Comparison of ENCODE assay signal across 28 cellular contexts in genomic region chr17:71399649-71400048, GRCh38.
DNase-seq lines count a peak whose midpoint lies in the region; ATAC-seq, FAIRE-seq and TF ChIP-seq lines count a peak whose summit lies in the region.
"Had no signal": no experiment of that assay in that cellular context is flagged by ENCODE, and none has a peak within 500 bp of the region (broad histone marks: within the 10 kb centered on the region; RNA-seq: fewer than 3 reads in every experiment).

No MANE protein-coding gene starts in this region.

- H3F3A ChIP-seq in smooth muscle cell (ENCODE audit: low read depth), result peaks cover 9% of the 10 kb centered on the region

- no peak overlapping the region for H4K12ac ChIP-seq in trophoblast cell (ENCODE audit: low read depth, low read length)

- H3K9me3 Mint-ChIP-seq in stimulated activated memory B cell treated with anti-CD40 and anti-IgM and Interleukin-4, amounts not matched to agents 10 μg/mL and 1 μg/mL and 100 μg/mL, for 72 hours, result peaks cover 6% of the 10 kb centered on the region

- BruUV-seq in HepG2 (replicated peaks; lab: Mats Ljungman, UMichigan) (no TSS peak), OCI-LY7 (replicated peaks; lab: Mats Ljungman, UMichigan) (no TSS peak)

- no peak overlapping the region for H2AFZ ChIP-seq in HepG2 (ENCODE audit: low read length)
- peak overlapping the region; percentile 38; the same call in 1 of the 2 replicates for H2AFZ ChIP-seq in OCI-LY7 (ENCODE audit: low read length)
- no peak overlapping the region for H2AFZ ChIP-seq in smooth muscle cell (ENCODE audit: low read depth)
- no peak overlapping the region for H2AFZ ChIP-seq in trophoblast cell (ENCODE audit: insufficient read depth, low read length, poor library complexity)

- H3K9me3 ChIP-seq in HepG2 (ENCODE audit: low read length) (no peaks in the 10 kb centered on the region; the same call in 1 of the 2 replicates), right lobe of liver (no peaks in the 10 kb centered on the region), OCI-LY7 (ENCODE audit: low read length) (no peaks in the 10 kb centered on the region), smooth muscle cell (replicated peaks; ENCODE audit: low read depth) (no peaks in the 10 kb centered on the region), trophoblast cell (ENCODE audit: insufficient read depth, low read depth, low read length) (no peaks in the 10 kb centered on the region)
- H3K9me3 ChIP-seq: BE2C, BLaER1 had no signal

- no peak overlapping the region for H3K27ac Mint-ChIP-seq in stimulated activated memory B cell treated with anti-CD40 and anti-IgM and Interleukin-4, amounts not matched to agents 10 μg/mL and 1 μg/mL and 100 μg/mL, for 72 hours
- H3K27ac Mint-ChIP-seq: CD14-positive monocyte; CD4-positive, alpha-beta memory T cell; CD4-positive, CD25-positive, alpha-beta regulatory T cell; CD8-positive, alpha-beta memory T cell had no signal

- H2BK12ac ChIP-seq in trophoblast cell (ENCODE audit: low read length), result no peak overlapping the region

- H4K91ac ChIP-seq in trophoblast cell (ENCODE audit: low read depth, low read length), result no peak overlapping the region

- H3K4me2 ChIP-seq in HepG2 (ENCODE audit: low read depth, low read length) (no peak overlapping the region), OCI-LY7 (ENCODE audit: low read length) (peak overlapping the region; percentile 3; the same call in 1 of the 2 replicates), smooth muscle cell (peak overlapping the region; percentile 76), trophoblast cell (ENCODE audit: low read length) (no peak overlapping the region), mesendoderm (ENCODE audit: low read length) (no peak overlapping the region)
- H3K4me2 ChIP-seq: BLaER1 had no signal

- H3K27ac ChIP-seq in HepG2 (ENCODE audit: extremely low read length, insufficient read depth, low read length) (no peak overlapping the region), right lobe of liver (no peak overlapping the region), OCI-LY7 (ENCODE audit: low read depth, low read length, poor library complexity, severe bottlenecking) (no peak overlapping the region), foreskin keratinocyte (peak overlapping the region; percentile 37), smooth muscle cell (ENCODE audit: low read depth) (peak overlapping the region; percentile 63), trophoblast cell (ENCODE audit: low read depth, low read length) (no peak overlapping the region), mesendoderm (ENCODE audit: low read depth, low read length) (no peak overlapping the region)
- H3K27ac ChIP-seq: 22Rv1, BLaER1 had no signal

- no peak overlapping the region for H3K56ac ChIP-seq in mesendoderm (ENCODE audit: low read length)

- no peak overlapping the region for H3K4me3 ChIP-seq in HepG2 (replicated peaks in 1 of 3; ENCODE audit: insufficient read depth in 1 of 3, low read depth in 2 of 3, low read length in 3 of 3)
- H3K4me3 ChIP-seq in right lobe of liver, result no peak overlapping the region
- no peak overlapping the region for H3K4me3 ChIP-seq in OCI-LY7 (ENCODE audit: low read depth, low read length, poor library complexity, severe bottlenecking)
- H3K4me3 ChIP-seq in smooth muscle cell, result no peak overlapping the region
- H3K4me3 ChIP-seq in trophoblast cell (ENCODE audit: low read depth, low read length), result no peak overlapping the region
- no peak overlapping the region for H3K4me3 ChIP-seq in mesendoderm (ENCODE audit: low read length)
- H3K4me3 ChIP-seq: BLaER1, GM12878 had no signal

- no peak for TF ChIP-seq POLR2A in HepG2 (IDR thresholded peaks at IDR 0.05; ENCODE audit: insufficient read depth in 1 of 2, low read depth in 2 of 2, low read length in 2 of 2)
- TF ChIP-seq POLR2A in right lobe of liver (IDR thresholded peaks at IDR 0.05), result no peak

- no peak for TF ChIP-seq RAD21 in HepG2 (CRISPR knock-in tag; IDR thresholded peaks at IDR 0.05)

- H3K27me3 ChIP-seq in HepG2 (ENCODE audit: control insufficient read depth in 1 of 2, insufficient read depth in 2 of 2, low read length in 2 of 2), result no peaks in the 10 kb centered on the region
- no peaks in the 10 kb centered on the region for H3K27me3 ChIP-seq in right lobe of liver
- no peaks in the 10 kb centered on the region for H3K27me3 ChIP-seq in foreskin keratinocyte
- H3K27me3 ChIP-seq in smooth muscle cell (ENCODE audit: low read depth), result no peaks in the 10 kb centered on the region
- no peaks in the 10 kb centered on the region for H3K27me3 ChIP-seq in trophoblast cell (ENCODE audit: insufficient read depth, low read length)
- H3K27me3 ChIP-seq in mesendoderm (ENCODE audit: insufficient read depth, low read length, poor library complexity), result no peaks in the 10 kb centered on the region
- H3K27me3 ChIP-seq: BE2C, BLaER1 had no signal

- H2AK5ac ChIP-seq in trophoblast cell (ENCODE audit: low read length), result no peak overlapping the region
- H2AK5ac ChIP-seq in mesendoderm (ENCODE audit: low read length), result no peak overlapping the region

- no peaks in the 10 kb centered on the region for H3K36me3 Mint-ChIP-seq in stimulated activated memory B cell treated with anti-CD40 and anti-IgM and Interleukin-4, amounts not matched to agents 10 μg/mL and 1 μg/mL and 100 μg/mL, for 72 hours
- H3K36me3 Mint-ChIP-seq: CD14-positive monocyte; CD4-positive, alpha-beta memory T cell; CD4-positive, CD25-positive, alpha-beta regulatory T cell; CD8-positive, alpha-beta memory T cell had no signal

- POLR2A ChIA-PET in HepG2 (lab: Yijun Ruan, JAX) (no interaction called here), OCI-LY7 (lab: Charles Lee) (interaction anchor here (0.5 to 2.6 kb wide), 4 partner anchors 9 to 1372 kb away, joined by 3 to 9 read pairs (median 5); no protein-coding TSS in a partner anchor)

- DNase-seq in HepG2 (ENCODE audit: low spot score) (no peak), right lobe of liver (no peak), OCI-LY7 (ENCODE audit: low spot score) (no peak), foreskin keratinocyte (no peak), smooth muscle cell (lab: John Stamatoyannopoulos, UW; ENCODE audit: unreplicated experiment) (no peak), trophoblast cell (no peak), mesendoderm (no peak)
- DNase-seq: ACHN; BE2C; C1 segment of cervical spinal cord; CD4-positive, alpha-beta memory T cell; CD4-positive, CD25-positive, alpha-beta regulatory T cell; CD8-positive, alpha-beta memory T cell; COR-L47; DMS 273 treated with DMSO at 0.1 percent for 48 hours; DMS153; DMS53; DMS79; DND-41; EL; GDM1 had no signal

- intact Hi-C loops in HepG2 (cut with micrococcal nuclease; ENCODE audit: unreplicated experiment), result no loop called here
- intact Hi-C loops in right lobe of liver (cut with DNase I), result no loop called here
- intact Hi-C loops in OCI-LY7 (cut with micrococcal nuclease; ENCODE audit: unreplicated experiment), result no loop called here

- no peak overlapping the region for H2BK120ac ChIP-seq in trophoblast cell (ENCODE audit: insufficient read depth, low read length, poor library complexity)
- H2BK120ac ChIP-seq in mesendoderm (ENCODE audit: low read depth, low read length), result no peak overlapping the region

- no peaks in the 10 kb centered on the region for H3K79me2 ChIP-seq in HepG2 (ENCODE audit: insufficient read depth, low read length)
- no peaks in the 10 kb centered on the region for H3K79me2 ChIP-seq in OCI-LY7 (ENCODE audit: insufficient read depth, low read depth, low read length)
- H3K79me2 ChIP-seq in smooth muscle cell (ENCODE audit: low read depth), result no peaks in the 10 kb centered on the region
- H3K79me2 ChIP-seq in trophoblast cell (ENCODE audit: control insufficient read depth, insufficient read depth, low read length, poor library complexity), result no peaks in the 10 kb centered on the region
- H3K79me2 ChIP-seq in mesendoderm (ENCODE audit: control insufficient read depth, insufficient read depth, low read length), result no peaks in the 10 kb centered on the region

- no peaks in the 10 kb centered on the region for H3K36me3 ChIP-seq in HepG2 (replicated peaks in 1 of 2; ENCODE audit: control insufficient read depth in 1 of 2, insufficient read depth in 2 of 2, low read length in 2 of 2)
- no peaks in the 10 kb centered on the region for H3K36me3 ChIP-seq in right lobe of liver
- no peaks in the 10 kb centered on the region for H3K36me3 ChIP-seq in OCI-LY7 (ENCODE audit: insufficient read depth, low read length)
- H3K36me3 ChIP-seq in smooth muscle cell (ENCODE audit: low read depth), result no peaks in the 10 kb centered on the region
- no peaks in the 10 kb centered on the region for H3K36me3 ChIP-seq in trophoblast cell (ENCODE audit: control insufficient read depth in 1 of 2, insufficient read depth in 2 of 2, low read length in 2 of 2)
- no peaks in the 10 kb centered on the region for H3K36me3 ChIP-seq in mesendoderm (ENCODE audit: control insufficient read depth, insufficient read depth, low read length)
- H3K36me3 ChIP-seq: BE2C, BLaER1 had no signal

- H3K4ac ChIP-seq in trophoblast cell (ENCODE audit: low read depth, low read length), result no peak overlapping the region
- no peak overlapping the region for H3K4ac ChIP-seq in mesendoderm (ENCODE audit: low read depth, low read length)

- WGBS in HepG2 (ENCODE audit: low lambda C conversion rate), result 0% methylated on average over 1 of the region's 1 CpG
- 8% methylated on average over 1 of the region's 1 CpG for WGBS in right lobe of liver (ENCODE audit: insufficient coverage, low coverage, low lambda C conversion rate, missing lambda C conversion rate)
- WGBS in smooth muscle cell (ENCODE audit: low lambda C conversion rate), result 79% methylated on average over 1 of the region's 1 CpG
- WGBS in trophoblast cell (ENCODE audit: extremely low coverage, insufficient coverage, insufficient read length), result no CpG with 5 or more reads among the region's 1 CpG
- WGBS in mesendoderm (ENCODE audit: extremely low coverage, insufficient coverage, low lambda C conversion rate), result no CpG with 5 or more reads among the region's 1 CpG

- no peaks in the 10 kb centered on the region for H3K4me1 ChIP-seq in HepG2 (ENCODE audit: insufficient read depth, low read length)
- H3K4me1 ChIP-seq in right lobe of liver, result no peaks in the 10 kb centered on the region
- H3K4me1 ChIP-seq in OCI-LY7 (ENCODE audit: insufficient read depth, low read length, poor library complexity, severe bottlenecking), result peaks cover 21% of the 10 kb centered on the region
- peaks cover 25% of the 10 kb centered on the region for H3K4me1 ChIP-seq in foreskin keratinocyte
- H3K4me1 ChIP-seq in smooth muscle cell (ENCODE audit: low read depth), result peaks cover 4% of the 10 kb centered on the region
- peaks cover 5 to 6% of the 10 kb centered on the region in 2 experiments for H3K4me1 ChIP-seq in trophoblast cell (ENCODE audit: control insufficient read depth in 1 of 2, insufficient read depth in 2 of 2, low read length in 2 of 2)
- H3K4me1 ChIP-seq in mesendoderm (ENCODE audit: control insufficient read depth, low read depth, low read length), result peaks cover 9% of the 10 kb centered on the region
- H3K4me1 ChIP-seq: BE2C, BLaER1 had no signal

- no peak for TF ChIP-seq CTCF in HepG2 (CRISPR knock-in tag; IDR thresholded peaks at IDR 0.05)
- no peak for TF ChIP-seq CTCF in right lobe of liver (IDR thresholded peaks at IDR 0.05)
- no peak for TF ChIP-seq CTCF in OCI-LY7 (conservative IDR thresholded peaks at IDR 0.05; ENCODE audit: low read length)
- no peak for TF ChIP-seq CTCF in foreskin keratinocyte (conservative IDR thresholded peaks at IDR 0.05)
- no peak for TF ChIP-seq CTCF in smooth muscle cell (IDR thresholded peaks at IDR 0.05; ENCODE audit: borderline replicate concordance, insufficient read depth, poor library complexity, severe bottlenecking)

- H4K5ac ChIP-seq in mesendoderm (ENCODE audit: low read length), result no peak overlapping the region

- H3K4me1 Mint-ChIP-seq in stimulated activated memory B cell treated with anti-CD40 and anti-IgM and Interleukin-4, amounts not matched to agents 10 μg/mL and 1 μg/mL and 100 μg/mL, for 72 hours, result no peaks in the 10 kb centered on the region
- H3K4me1 Mint-ChIP-seq: CD14-positive monocyte; CD4-positive, alpha-beta memory T cell; CD4-positive, CD25-positive, alpha-beta regulatory T cell; CD8-positive, alpha-beta memory T cell had no signal

- no peak for FAIRE-seq in HepG2 (lab: Jason Lieb, UNC)
- FAIRE-seq: GM12878, GM12892, GM18507 had no signal

- H4K8ac ChIP-seq in trophoblast cell (ENCODE audit: low read depth, low read length) (no peak overlapping the region), mesendoderm (ENCODE audit: low read depth, low read length) (no peak overlapping the region)

- H2BK5ac ChIP-seq in trophoblast cell (ENCODE audit: low read depth, low read length, poor library complexity) (no peak overlapping the region), mesendoderm (ENCODE audit: low read length) (no peak overlapping the region)

- CTCF ChIA-PET in HepG2 (lab: Yijun Ruan, JAX; ENCODE audit: low intra/inter-chr PET ratio, low total read pairs) (no interaction called here), OCI-LY7 (lab: Charles Lee; ENCODE audit: unreplicated experiment) (no interaction called here)

- TF ChIP-seq EP300 in HepG2 (IDR thresholded peaks at IDR 0.05; ENCODE audit: low read depth in 2 of 2, low read length in 2 of 2) (no peak), HepG2 (CRISPR knock-in tag; IDR thresholded peaks at IDR 0.05; ENCODE audit: borderline replicate concordance) (no peak)

- no peaks in the 10 kb centered on the region for H3K27me3 Mint-ChIP-seq in stimulated activated memory B cell treated with anti-CD40 and anti-IgM and Interleukin-4, amounts not matched to agents 10 μg/mL and 1 μg/mL and 100 μg/mL, for 72 hours
- H3K27me3 Mint-ChIP-seq: CD4-positive, alpha-beta memory T cell; CD4-positive, CD25-positive, alpha-beta regulatory T cell had no signal

- no peak overlapping the region for H3K14ac ChIP-seq in trophoblast cell (ENCODE audit: low read length)

- no peak overlapping the region for H3K9ac ChIP-seq in HepG2 (ENCODE audit: insufficient read depth, low read depth, low read length)
- no peak overlapping the region for H3K9ac ChIP-seq in smooth muscle cell (ENCODE audit: low read depth)
- H3K9ac ChIP-seq in trophoblast cell (ENCODE audit: low read length), result no peak overlapping the region
- no peak overlapping the region for H3K9ac ChIP-seq in mesendoderm (ENCODE audit: low read length)
- H3K9ac ChIP-seq: BLaER1 had no signal

- no peak for ATAC-seq in HepG2
- no peak for ATAC-seq in right lobe of liver
- no peak for ATAC-seq in foreskin keratinocyte
- no peak for ATAC-seq in stimulated activated memory B cell treated with anti-CD40 and anti-IgM and Interleukin-4, amounts not matched to agents 10 μg/mL and 1 μg/mL and 100 μg/mL, for 72 hours

- H3K18ac ChIP-seq in trophoblast cell (ENCODE audit: low read length) (no peak overlapping the region), mesendoderm (ENCODE audit: low read length) (no peak overlapping the region)

- H3K79me1 ChIP-seq in trophoblast cell (ENCODE audit: low read length) (peaks cover 3% of the 10 kb centered on the region), mesendoderm (ENCODE audit: low read length) (no peaks in the 10 kb centered on the region)

- H2BK15ac ChIP-seq in mesendoderm (replicated peaks; ENCODE audit: low read depth), result no peak overlapping the region

- in situ Hi-C loops in HepG2 (cut with HindIII; ENCODE audit: extremely low pct_ligation_motif_present, low pct_unique_long_range_greater_than_20kb), result no loop called here

- H3K4me3 Mint-ChIP-seq in stimulated activated memory B cell treated with anti-CD40 and anti-IgM and Interleukin-4, amounts not matched to agents 10 μg/mL and 1 μg/mL and 100 μg/mL, for 72 hours, result no peak overlapping the region
- H3K4me3 Mint-ChIP-seq: CD14-positive monocyte; CD4-positive, alpha-beta memory T cell; CD4-positive, CD25-positive, alpha-beta regulatory T cell; CD8-positive, alpha-beta memory T cell had no signal

- H4K20me1 ChIP-seq in HepG2 (ENCODE audit: insufficient read depth, low read length) (no peaks in the 10 kb centered on the region), OCI-LY7 (ENCODE audit: insufficient read depth, low read length) (no peaks in the 10 kb centered on the region), smooth muscle cell (ENCODE audit: low read depth) (no peaks in the 10 kb centered on the region)
- H4K20me1 ChIP-seq: BLaER1 had no signal

- H3K23ac ChIP-seq in trophoblast cell (ENCODE audit: low read length) (no peak overlapping the region), mesendoderm (ENCODE audit: low read length) (no peak overlapping the region)

- no peaks in the 10 kb centered on the region for H3K9me2 ChIP-seq in OCI-LY7 (ENCODE audit: insufficient read depth, low read length)

Comparison
In these comparisons a context has a peak if more than half of its experiments do, and no peak if none do; other contexts are left out.
1. H3K27ac ChIP-seq: peak in foreskin keratinocyte (single experiment) and smooth muscle cell (single experiment); none in HepG2 (single experiment), right lobe of liver (0 of 3), OCI-LY7 (single experiment), trophoblast cell (single experiment) and mesendoderm (single experiment).
2. H3K4me2 ChIP-seq: peak in OCI-LY7 (single experiment) and smooth muscle cell (single experiment); none in HepG2 (single experiment), trophoblast cell (single experiment) and mesendoderm (single experiment).